ENCODE assay signal across 8 cellular contexts in genomic region chrX:137031517-137032377, GRCh38. TPM values are rescaled to one million over a fixed set of nuclear protein-coding genes. Genes with fewer than 3 reads are reported as not detected.
DNase-seq lines count a peak whose midpoint lies in the region; ATAC-seq and TF ChIP-seq lines count a peak whose summit lies in the region.

No MANE protein-coding gene starts in this region.

- H4K12ac ChIP-seq in trophoblast cell (ENCODE audit: low read depth, low read length) = no peak overlapping the region

- H2BK12ac ChIP-seq in trophoblast cell (ENCODE audit: low read length) = no peak overlapping the region

- peak overlapping the region; percentile 52 for H3K4me2 ChIP-seq in trophoblast cell (ENCODE audit: low read length)

- DNase-seq in NCI-H82 (lab: John Stamatoyannopoulos, UW) (peak; percentile 67), NCI-H82 treated with DMSO at 0.1 percent for 48 hours (lab: John Stamatoyannopoulos, UW; ENCODE audit: unreplicated experiment) (no peak), NCI-H2107 treated with DMSO at 0.1 percent for 48 hours (lab: John Stamatoyannopoulos, UW; ENCODE audit: unreplicated experiment) (peak; percentile 30), foreskin keratinocyte (peak in 1 of 2 donors; percentile 25), trophoblast cell (peak in 1 of 2 donors; percentile 30), SIG-M5 (lab: John Stamatoyannopoulos, UW) (no peak)
- DNase-seq in activated T-cell treated with anti-CD3 and anti-CD28 coated beads, Interleukin-2, amount 50 U/mL, for 1 hour = peak; percentile 44

- H3K9me3 ChIP-seq in trophoblast cell (ENCODE audit: insufficient read depth, low read depth, low read length) = peaks cover 8% of the 10 kb centered on the region

- H3K14ac ChIP-seq in trophoblast cell (ENCODE audit: low read length) = no peak overlapping the region

- ATAC-seq in HG02610 (IDR thresholded peaks at IDR 0.05; ENCODE audit: unreplicated experiment) = peak; percentile 81
- peak; percentile 76 for ATAC-seq in foreskin keratinocyte

- H3K4me3 ChIP-seq in trophoblast cell (ENCODE audit: low read depth, low read length) = no peak overlapping the region

- no peak for TF ChIP-seq CTCF in foreskin keratinocyte (conservative IDR thresholded peaks at IDR 0.05)

- no CpG with 5 or more reads among the region's 52 CpGs for WGBS in trophoblast cell (ENCODE audit: extremely low coverage, insufficient coverage, insufficient read length)

- H4K91ac ChIP-seq in trophoblast cell (ENCODE audit: low read depth, low read length) = no peak overlapping the region

- no peaks in the 10 kb centered on the region for H3K36me3 ChIP-seq in trophoblast cell (ENCODE audit: control insufficient read depth in 1 of 2, insufficient read depth in 2 of 2, low read length in 2 of 2)

- H3K79me2 ChIP-seq in trophoblast cell (ENCODE audit: control insufficient read depth, insufficient read depth, low read length, poor library complexity) = no peaks in the 10 kb centered on the region

- no peak overlapping the region for H2AK5ac ChIP-seq in trophoblast cell (ENCODE audit: low read length)

- peak overlapping the region; percentile 33 for H2AFZ ChIP-seq in trophoblast cell (ENCODE audit: insufficient read depth, low read length, poor library complexity)

- H3K9ac ChIP-seq in trophoblast cell (ENCODE audit: low read length) = no peak overlapping the region

- H3K27ac ChIP-seq in foreskin keratinocyte = no peak overlapping the region
- no peak overlapping the region for H3K27ac ChIP-seq in trophoblast cell (ENCODE audit: low read depth, low read length)

- no peak overlapping the region for H3K23ac ChIP-seq in trophoblast cell (ENCODE audit: low read length)

- no peaks in the 10 kb centered on the region for H3K79me1 ChIP-seq in trophoblast cell (ENCODE audit: low read length)

- H3K27me3 ChIP-seq in foreskin keratinocyte = peaks cover 50% of the 10 kb centered on the region
- peaks cover 44% of the 10 kb centered on the region for H3K27me3 ChIP-seq in trophoblast cell (ENCODE audit: insufficient read depth, low read length)

- H2BK5ac ChIP-seq in trophoblast cell (ENCODE audit: low read depth, low read length, poor library complexity) = no peak overlapping the region

- no peak overlapping the region for H4K8ac ChIP-seq in trophoblast cell (ENCODE audit: low read depth, low read length)

- H3K4ac ChIP-seq in trophoblast cell (ENCODE audit: low read depth, low read length) = no peak overlapping the region

- H3K4me1 ChIP-seq in foreskin keratinocyte (no peaks in the 10 kb centered on the region), trophoblast cell (ENCODE audit: control insufficient read depth in 1 of 2, insufficient read depth in 2 of 2, low read length in 2 of 2) (peaks cover 0 to 3% of the 10 kb centered on the region in 2 experiments)

- no peak overlapping the region for H2BK120ac ChIP-seq in trophoblast cell (ENCODE audit: insufficient read depth, low read length, poor library complexity)

- no peak overlapping the region for H3K18ac ChIP-seq in trophoblast cell (ENCODE audit: low read length)

RNA-seq across cellular contexts. Expression of gene GPR101, which starts 2.0 kb away (rescaled TPM):
- total RNA-seq in foreskin keratinocyte = not detected in 2 replicates
- not detected in 2 replicates for polyA plus RNA-seq in foreskin keratinocyte
- polyA plus RNA-seq in trophoblast cell (2013) = not detected in 2 replicates

Comparison
In these comparisons a context has a peak if more than half of its experiments do, and no peak if none do; other contexts are left out.
1. DNase-seq: peak in NCI-H82 (single experiment), NCI-H2107 treated with DMSO at 0.1 percent for 48 hours (single experiment) and activated T-cell treated with anti-CD3 and anti-CD28 coated beads, Interleukin-2, amount 50 U/mL, for 1 hour (single experiment); none in NCI-H82 treated with DMSO at 0.1 percent for 48 hours (single experiment) and SIG-M5 (single experiment).